34 cellular contexts compared by ENCODE assay signal in genomic region chr3:158992466-158992865, GRCh38.
DNase-seq lines count a peak whose midpoint lies in the region; ATAC-seq, FAIRE-seq and TF ChIP-seq lines count a peak whose summit lies in the region.
"Had no signal": no experiment of that assay in that cellular context is flagged by ENCODE, and none has a peak within 500 bp of the region (broad histone marks: within the 10 kb centered on the region; RNA-seq: fewer than 3 reads in every experiment).

No MANE protein-coding gene starts in this region.

- no peak overlapping the region for H3K14ac ChIP-seq in IMR-90 (replicated peaks; ENCODE audit: low read depth, low read length)

- H2BK120ac ChIP-seq in IMR-90 (ENCODE audit: low read depth, low read length) = no peak overlapping the region

- H3K27ac ChIP-seq in HepG2 (ENCODE audit: extremely low read length, insufficient read depth, low read length) (no peak overlapping the region), right lobe of liver (no peak overlapping the region), A549 (no peak overlapping the region), IMR-90 (ENCODE audit: insufficient read depth, low read length) (no peak overlapping the region), K562 (ENCODE audit: extremely low read depth, low read depth, low read length) (no peak overlapping the region)
- H3K27ac ChIP-seq: 22Rv1; BLaER1; BLaER1 treated with 17β-estradiol and CSF1 and Interleukin-3, amounts not matched to agents 10 nM and 100 nM; C4-2B had no signal

- H3K4me2 ChIP-seq in HepG2 (ENCODE audit: low read depth, low read length) = no peak overlapping the region
- no peak overlapping the region for H3K4me2 ChIP-seq in A549
- no peak overlapping the region for H3K4me2 ChIP-seq in IMR-90 (ENCODE audit: low read depth, low read length)
- H3K4me2 ChIP-seq in K562 (ENCODE audit: insufficient read depth, low read length) = no peak overlapping the region
- H3K4me2 ChIP-seq: BLaER1; BLaER1 treated with 17β-estradiol and CSF1 and Interleukin-3, amounts not matched to agents 10 nM and 100 nM had no signal

- POLR2A ChIA-PET in HepG2 (lab: Yijun Ruan, JAX) (no interaction called here), A549 (lab: Yijun Ruan, JAX) (no interaction called here), IMR-90 (lab: Charles Lee; ENCODE audit: unreplicated experiment) (no interaction called here), K562 (lab: Yijun Ruan, JAX) (no interaction called here)

- no peak overlapping the region for H4K5ac ChIP-seq in IMR-90 (ENCODE audit: low read depth, low read length)

- H3K4me1 ChIP-seq in HepG2 (ENCODE audit: insufficient read depth, low read length) = no peaks in the 10 kb centered on the region
- no peaks in the 10 kb centered on the region for H3K4me1 ChIP-seq in right lobe of liver
- no peaks in the 10 kb centered on the region for H3K4me1 ChIP-seq in A549
- no peaks in the 10 kb centered on the region for H3K4me1 ChIP-seq in IMR-90 (ENCODE audit: control insufficient read depth, insufficient read depth, low read length)
- H3K4me1 ChIP-seq in K562 (replicated peaks in 1 of 2; ENCODE audit: control insufficient read depth in 2 of 2, insufficient read depth in 2 of 2, low read length in 2 of 2) = no peaks in the 10 kb centered on the region
- H3K4me1 ChIP-seq: BE2C; BLaER1; BLaER1 treated with 17β-estradiol and CSF1 and Interleukin-3, amounts not matched to agents 10 nM and 100 nM; Caco-2 had no signal

- FAIRE-seq in HepG2 (lab: Jason Lieb, UNC) (no peak), A549 (lab: Jason Lieb, UNC) (no peak), K562 (lab: Jason Lieb, UNC) (no peak)
- FAIRE-seq: A204.1, D721Med had no signal

- H3K9ac ChIP-seq in HepG2 (ENCODE audit: insufficient read depth, low read depth, low read length) = no peak overlapping the region
- no peak overlapping the region for H3K9ac ChIP-seq in IMR-90 (ENCODE audit: low read depth, low read length)
- H3K9ac ChIP-seq in K562 (ENCODE audit: insufficient read depth in 1 of 2, low read depth in 2 of 2, low read length in 2 of 2) = no peak overlapping the region
- H3K9ac ChIP-seq: BLaER1; BLaER1 treated with 17β-estradiol and CSF1 and Interleukin-3, amounts not matched to agents 10 nM and 100 nM had no signal

- H4K20me1 ChIP-seq in HepG2 (ENCODE audit: insufficient read depth, low read length) (no peaks in the 10 kb centered on the region), IMR-90 (ENCODE audit: insufficient read depth, low read length) (no peaks in the 10 kb centered on the region), K562 (replicated peaks; ENCODE audit: control insufficient read depth, insufficient read depth, low read length) (no peaks in the 10 kb centered on the region)
- H4K20me1 ChIP-seq: BLaER1; BLaER1 treated with 17β-estradiol and CSF1 and Interleukin-3, amounts not matched to agents 10 nM and 100 nM had no signal

- intact Hi-C loops in HepG2 (cut with micrococcal nuclease; ENCODE audit: unreplicated experiment) = no loop called here
- intact Hi-C loops in right lobe of liver (cut with DNase I) = no loop called here
- intact Hi-C loops in IMR-90 (cut with micrococcal nuclease) = no loop called here
- intact Hi-C loops in K562 (cut with micrococcal nuclease) = no loop called here

- H3K56ac ChIP-seq in IMR-90 (ENCODE audit: extremely low read depth, insufficient read depth, low read length) = no peak overlapping the region

- no peaks in the 10 kb centered on the region for H3K9me3 ChIP-seq in HepG2 (ENCODE audit: low read length)
- H3K9me3 ChIP-seq in right lobe of liver = no peaks in the 10 kb centered on the region
- no peaks in the 10 kb centered on the region for H3K9me3 ChIP-seq in A549
- H3K9me3 ChIP-seq in IMR-90 (ENCODE audit: control insufficient read depth, insufficient read depth, low read length) = no peaks in the 10 kb centered on the region
- H3K9me3 ChIP-seq in K562 (replicated peaks; ENCODE audit: control insufficient read depth, insufficient read depth, low read depth, low read length) = no peaks in the 10 kb centered on the region
- H3K9me3 ChIP-seq: BE2C, BLaER1, Caco-2 had no signal

- dilution Hi-C loops in IMR-90 (cut with HindIII; ENCODE audit: low sequenced_read_pairs, unreplicated experiment) = no loop called here

- CTCF ChIA-PET in HepG2 (lab: Yijun Ruan, JAX; ENCODE audit: low intra/inter-chr PET ratio, low total read pairs) (no interaction called here), A549 (lab: Yijun Ruan, JAX) (no interaction called here), IMR-90 (lab: Yijun Ruan, JAX) (no interaction called here), K562 (lab: Yijun Ruan, JAX; ENCODE audit: low intra/inter-chr PET ratio) (no interaction called here)

- no peak overlapping the region for H2AK5ac ChIP-seq in IMR-90 (ENCODE audit: low read depth, low read length)

- no peak overlapping the region for H2BK15ac ChIP-seq in IMR-90 (ENCODE audit: low read depth, low read length)

- no peaks in the 10 kb centered on the region for H3K27me3 ChIP-seq in HepG2 (ENCODE audit: control insufficient read depth in 1 of 2, insufficient read depth in 2 of 2, low read length in 2 of 2)
- no peaks in the 10 kb centered on the region for H3K27me3 ChIP-seq in right lobe of liver
- H3K27me3 ChIP-seq in IMR-90 (ENCODE audit: control insufficient read depth, insufficient read depth, low read length) = no peaks in the 10 kb centered on the region
- H3K27me3 ChIP-seq in K562 (ENCODE audit: control insufficient read depth in 2 of 2, insufficient read depth in 2 of 2, low read length in 2 of 2) = no peaks in the 10 kb centered on the region
- H3K27me3 ChIP-seq: BE2C; BLaER1; BLaER1 treated with 17β-estradiol and CSF1 and Interleukin-3, amounts not matched to agents 10 nM and 100 nM had no signal

- H3K9me1 ChIP-seq in IMR-90 (ENCODE audit: insufficient read depth, low read length) = no peaks in the 10 kb centered on the region
- H3K9me1 ChIP-seq in K562 (ENCODE audit: control insufficient read depth, insufficient read depth, low read length) = no peaks in the 10 kb centered on the region

- H4K8ac ChIP-seq in IMR-90 (ENCODE audit: low read depth in 2 of 2, low read length in 2 of 2) = no peak overlapping the region

- no peak overlapping the region for H2AK9ac ChIP-seq in IMR-90 (replicated peaks; ENCODE audit: low read depth, low read length, poor library complexity)

- H2BK5ac ChIP-seq in IMR-90 (ENCODE audit: low read depth, low read length, poor library complexity, severe bottlenecking) = no peak overlapping the region

- in situ Hi-C loops in HepG2 (cut with HindIII; ENCODE audit: extremely low pct_ligation_motif_present, low pct_unique_long_range_greater_than_20kb) (no loop called here), IMR-90 (cut with MboI; ENCODE audit: low sequenced_read_pairs) (no loop called here), K562 (cut with MboI) (no loop called here)

- TF ChIP-seq RAD21 in HepG2 (CRISPR knock-in tag; IDR thresholded peaks at IDR 0.05) (no peak), A549 (conservative IDR thresholded peaks at IDR 0.05 in 1 of 2, IDR thresholded peaks at IDR 0.05 in 1 of 2) (no peak), IMR-90 (IDR thresholded peaks at IDR 0.05; ENCODE audit: low read length) (no peak), K562 (CRISPR knock-in tag; conservative IDR thresholded peaks at IDR 0.05 in 1 of 2, IDR thresholded peaks at IDR 0.05 in 1 of 2) (no peak)

- H3K79me2 ChIP-seq in HepG2 (ENCODE audit: insufficient read depth, low read length) (no peaks in the 10 kb centered on the region), K562 (ENCODE audit: control insufficient read depth, insufficient read depth, low read length) (no peaks in the 10 kb centered on the region)

- H3K4me3 ChIP-seq in HepG2 (replicated peaks in 1 of 3; ENCODE audit: insufficient read depth in 1 of 3, low read depth in 2 of 3, low read length in 3 of 3) (no peak overlapping the region), right lobe of liver (no peak overlapping the region), A549 (no peak overlapping the region), IMR-90 (ENCODE audit: insufficient read depth, low read depth, low read length) (no peak overlapping the region), K562 (no peak overlapping the region)
- H3K4me3 ChIP-seq: BLaER1; BLaER1 treated with 17β-estradiol and CSF1 and Interleukin-3, amounts not matched to agents 10 nM and 100 nM had no signal

- H2AFZ ChIP-seq in HepG2 (ENCODE audit: low read length) (no peak overlapping the region), IMR-90 (replicated peaks; ENCODE audit: low read length, poor library complexity) (no peak overlapping the region), K562 (ENCODE audit: low read depth, low read length) (no peak overlapping the region)

- H3K79me1 ChIP-seq in IMR-90 (ENCODE audit: low read depth in 1 of 2, low read length in 2 of 2) = no peaks in the 10 kb centered on the region

- no peak overlapping the region for H2BK20ac ChIP-seq in IMR-90 (ENCODE audit: low read depth, low read length)

- H3K23ac ChIP-seq in IMR-90 (ENCODE audit: low read depth, low read length) = no peak overlapping the region

- H4K91ac ChIP-seq in IMR-90 (ENCODE audit: insufficient read depth, low read depth, low read length) = no peak overlapping the region

- no peak for ATAC-seq in HepG2
- no peak for ATAC-seq in right lobe of liver
- no peak for ATAC-seq in A549
- ATAC-seq in IMR-90 (ENCODE audit: low read depth) = no peak
- ATAC-seq in K562 = no peak
- ATAC-seq in GM18505 (IDR thresholded peaks at IDR 0.05; ENCODE audit: unreplicated experiment) = no peak
- no peak for ATAC-seq in HG03378 (IDR thresholded peaks at IDR 0.05; ENCODE audit: unreplicated experiment)
- ATAC-seq: CD8-positive, alpha-beta T cell had no signal

- no peak overlapping the region for H3K4ac ChIP-seq in IMR-90 (ENCODE audit: low read depth, low read length)

- H3K36me3 ChIP-seq in HepG2 (replicated peaks in 1 of 2; ENCODE audit: control insufficient read depth in 1 of 2, insufficient read depth in 2 of 2, low read length in 2 of 2) (no peaks in the 10 kb centered on the region), right lobe of liver (no peaks in the 10 kb centered on the region), IMR-90 (ENCODE audit: control insufficient read depth, insufficient read depth, low read length) (no peaks in the 10 kb centered on the region), K562 (ENCODE audit: control insufficient read depth, insufficient read depth, low read length) (no peaks in the 10 kb centered on the region)
- H3K36me3 ChIP-seq: BE2C; BLaER1; BLaER1 treated with 17β-estradiol and CSF1 and Interleukin-3, amounts not matched to agents 10 nM and 100 nM had no signal

- TF ChIP-seq CTCF in HepG2 (CRISPR knock-in tag; IDR thresholded peaks at IDR 0.05) (no peak), right lobe of liver (IDR thresholded peaks at IDR 0.05) (no peak), A549 (IDR thresholded peaks at IDR 0.05) (no peak), IMR-90 (conservative IDR thresholded peaks at IDR 0.05; ENCODE audit: low read depth, low read length) (no peak), K562 (IDR thresholded peaks at IDR 0.05 in 2 of 3, conservative IDR thresholded peaks at IDR 0.05 in 1 of 3; ENCODE audit: insufficient read depth in 2 of 3, low read depth in 1 of 3, low read length in 3 of 3) (no peak)

- BruUV-seq in HepG2 (replicated peaks; lab: Mats Ljungman, UMichigan) = no TSS peak
- BruUV-seq in IMR-90 (replicated peaks; lab: Mats Ljungman, UMichigan) = no TSS peak
- BruUV-seq in K562 (replicated peaks; lab: Mats Ljungman, UMichigan) = no TSS peak

- DNase-seq in HepG2 (ENCODE audit: low spot score) = no peak
- no peak for DNase-seq in right lobe of liver
- DNase-seq in A549 (ENCODE audit: low read depth in 1 of 2, low spot score in 1 of 2) = no peak
- no peak for DNase-seq in IMR-90
- no peak for DNase-seq in K562 (ENCODE audit: extremely low read depth in 1 of 4, low spot score in 3 of 4)
- DNase-seq in iPS-NIHi11 (ENCODE audit: low spot score) = no peak
- DNase-seq: 8988T; ACHN; AML-193; BE2C; C1 segment of cervical spinal cord; Caco-2; Calu3; CD4-positive, alpha-beta memory T cell; CD4-positive, alpha-beta T cell; CD4-positive, CD25-positive, alpha-beta regulatory T cell; CD8-positive, alpha-beta memory T cell; CD8-positive, alpha-beta T cell; COR-L47; DMS 273 treated with DMSO at 0.1 percent for 48 hours; DMS153; DMS53; DMS79; DMS79 treated with DMSO at 0.1 percent for 48 hours; DND-41; EL had no signal

- TF ChIP-seq EP300 in HepG2 (IDR thresholded peaks at IDR 0.05; ENCODE audit: low read depth in 2 of 2, low read length in 2 of 2) (no peak), HepG2 (CRISPR knock-in tag; IDR thresholded peaks at IDR 0.05; ENCODE audit: borderline replicate concordance) (no peak), A549 (IDR thresholded peaks at IDR 0.05) (no peak), K562 (IDR thresholded peaks at IDR 0.05; ENCODE audit: low read length) (no peak)

- TF ChIP-seq POLR2A in HepG2 (IDR thresholded peaks at IDR 0.05; ENCODE audit: insufficient read depth in 1 of 2, low read depth in 2 of 2, low read length in 2 of 2) (no peak), right lobe of liver (IDR thresholded peaks at IDR 0.05) (no peak), A549 (IDR thresholded peaks at IDR 0.05; ENCODE audit: low read length) (no peak), IMR-90 (IDR thresholded peaks at IDR 0.05; ENCODE audit: low read depth, low read length) (no peak), K562 (conservative IDR thresholded peaks at IDR 0.05) (no peak), GM18505 (IDR thresholded peaks at IDR 0.05; ENCODE audit: borderline replicate concordance, extremely low read depth, insufficient read depth, insufficient read length) (no peak)

- H3K18ac ChIP-seq in IMR-90 (ENCODE audit: low read depth, low read length) = no peak overlapping the region

Comparison
In these comparisons a context has a peak if more than half of its experiments do, and no peak if none do; other contexts are left out.
1. Of the 241 proteins assayed by ChIP-seq in both HepG2 and K562: peak only in HepG2: HNRNPK; only in K562: none; in both: MAFF and MAFK; in neither: 238.